ENCODE assay signal across 6 cellular contexts in the genomic region with DNA sequence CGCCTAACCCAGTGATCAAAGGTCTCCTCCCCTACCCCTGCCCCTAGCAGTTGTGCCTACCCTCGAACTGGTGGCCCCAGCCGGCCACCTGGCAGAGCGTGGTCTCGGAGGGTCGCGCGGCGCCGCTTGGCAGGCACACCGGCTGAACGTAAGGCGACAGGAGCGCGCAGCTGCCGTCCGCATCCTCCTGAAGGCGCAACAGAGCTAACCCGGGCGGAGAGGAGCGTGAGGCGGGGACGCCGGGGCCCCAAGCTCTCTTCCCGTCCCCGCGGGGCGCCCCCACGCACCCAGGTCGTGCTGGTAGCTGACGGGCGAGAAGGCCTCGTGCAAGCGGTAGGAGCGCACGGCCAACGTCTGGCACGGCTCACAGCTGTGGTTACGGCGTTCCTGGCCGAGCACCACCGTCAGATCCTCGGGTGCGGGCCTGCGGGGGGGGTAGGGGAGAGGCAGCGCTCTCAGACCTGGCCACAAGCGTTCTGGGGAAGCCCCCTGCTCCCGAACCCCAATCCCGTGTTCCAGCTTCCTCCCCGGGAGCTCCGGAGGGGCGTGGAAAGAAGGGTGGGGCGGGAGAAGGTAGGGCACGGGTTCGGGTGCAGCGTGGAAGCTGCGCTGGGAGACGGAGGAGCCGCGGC. TPM values are rescaled to one million over a fixed set of nuclear protein-coding genes. Genes with fewer than 3 reads are reported as not detected.
DNase-seq lines count a peak whose midpoint lies in the region; ATAC-seq and TF ChIP-seq lines count a peak whose summit lies in the region.

No MANE protein-coding gene starts in this region.

- intact Hi-C loops in lower lobe of right lung (cut with DNase I): loop anchor here (10.0 kb wide), 1 partner anchor 51 kb away; no protein-coding TSS in a partner anchor

- H3K4me1 ChIP-seq in lower lobe of right lung: peaks cover 49% of the 10 kb centered on the region

- peak overlapping the region; percentile 50 for H3K4me3 ChIP-seq in HL-60 (replicated peaks; ENCODE audit: insufficient read depth, low read length)
- H3K4me3 ChIP-seq in lower lobe of right lung: peak overlapping the region; percentile 70

- H3K27me3 ChIP-seq in HL-60 (ENCODE audit: insufficient read depth, poor library complexity, severe bottlenecking): no peaks in the 10 kb centered on the region
- peaks cover 56% of the 10 kb centered on the region for H3K27me3 ChIP-seq in lower lobe of right lung (ENCODE audit: low read depth)

- H3K9me3 ChIP-seq in lower lobe of right lung: no peaks in the 10 kb centered on the region

- peak overlapping the region; percentile 75 for H3K27ac ChIP-seq in HL-60 (replicated peaks)
- H3K27ac ChIP-seq in lower lobe of right lung: no peak overlapping the region

- DNase-seq in NCI-H1694 treated with DMSO at 0.1 percent for 48 hours (lab: John Stamatoyannopoulos, UW): peak; percentile 23
- DNase-seq in NCI-H1694 (lab: John Stamatoyannopoulos, UW): no peak
- peak; percentile 67 to 71 for DNase-seq in HL-60 (ENCODE audit: low read depth in 1 of 2, low spot score in 1 of 2)
- peak; percentile 44 for DNase-seq in activated effector memory CD4-positive, alpha-beta T cell treated with Interleukin-2 at 50 U/mL for 16 hours
- DNase-seq in lower lobe of right lung: no peak
- DNase-seq in middle frontal gyrus (ENCODE audit: extremely low spot score, low spot score): no peak

- TF ChIP-seq CTCF in HL-60 (IDR thresholded peaks at IDR 0.05; ENCODE audit: insufficient read depth, low read length): no peak
- TF ChIP-seq CTCF in lower lobe of right lung (IDR thresholded peaks at IDR 0.05): no peak

- H3K36me3 ChIP-seq in lower lobe of right lung: no peaks in the 10 kb centered on the region

- peak; percentile 5 to 13 for ATAC-seq in lower lobe of right lung

RNA-seq across cellular contexts. Expression of a gene that starts 2.8 kb away (rescaled TPM):
- not detected for total RNA-seq in lower lobe of right lung

RNA-seq across cellular contexts. Expression of a gene that starts 6.1 kb away (rescaled TPM):
- total RNA-seq in lower lobe of right lung: 0.80 TPM

RNA-seq across cellular contexts. Expression of a gene that starts 19.1 kb away (rescaled TPM):
- not detected for total RNA-seq in lower lobe of right lung

RNA-seq across cellular contexts. Expression of a gene that starts 23.2 kb away (rescaled TPM):
- 59.4 TPM for total RNA-seq in lower lobe of right lung

RNA-seq across cellular contexts. Expression of a gene that starts 43.3 kb away (rescaled TPM):
- total RNA-seq in lower lobe of right lung: 1.7 TPM

Comparison
In these comparisons a context has a peak if more than half of its experiments do, and no peak if none do; other contexts are left out.
1. DNase-seq: peak in NCI-H1694 treated with DMSO at 0.1 percent for 48 hours (single experiment), HL-60 (2 of 2) and activated effector memory CD4-positive, alpha-beta T cell treated with Interleukin-2 at 50 U/mL for 16 hours (single experiment); none in NCI-H1694 (single experiment), lower lobe of right lung (single experiment) and middle frontal gyrus (single experiment).